ENCODE assay signal across 12 cellular contexts in genomic region chr9:5767968-5768932, GRCh38.
DNase-seq lines count a peak whose midpoint lies in the region; ATAC-seq and TF ChIP-seq lines count a peak whose summit lies in the region.
"Had no signal": no experiment of that assay in that cellular context is flagged by ENCODE, and none has a peak within 500 bp of the region (broad histone marks: within the 10 kb centered on the region; RNA-seq: fewer than 3 reads in every experiment).

No MANE protein-coding gene starts in this region.

- H3K9me3 ChIP-seq in DND-41 (ENCODE audit: insufficient read depth, low read length, severe bottlenecking) = no peaks in the 10 kb centered on the region
- H3K9me3 ChIP-seq in adipocyte (ENCODE audit: control insufficient read depth, low read length) = no peaks in the 10 kb centered on the region
- H3K9me3 ChIP-seq: pancreas, vagina had no signal

- no peak overlapping the region for H3K4me2 ChIP-seq in DND-41 (ENCODE audit: insufficient read depth, low read length)

- no peak overlapping the region for H2AFZ ChIP-seq in DND-41 (ENCODE audit: low read depth, low read length)

- H3K79me2 ChIP-seq in DND-41 (ENCODE audit: insufficient read depth, low read length) = no peaks in the 10 kb centered on the region

- no peak overlapping the region for H3K4me3 ChIP-seq in DND-41 (ENCODE audit: low read depth in 1 of 2, low read length in 2 of 2)
- H3K4me3 ChIP-seq in adipocyte (ENCODE audit: low read length) = no peak overlapping the region
- H3K4me3 ChIP-seq: pancreas, vagina had no signal

- TF ChIP-seq CTCF in DND-41 (IDR thresholded peaks at IDR 0.05; ENCODE audit: borderline replicate concordance, extremely low read depth, low read length, poor library complexity, severe bottlenecking) = no peak

- H3K4me1 ChIP-seq in DND-41 (ENCODE audit: insufficient read depth, low read length) (no peaks in the 10 kb centered on the region), adipocyte (ENCODE audit: control insufficient read depth, insufficient read depth, low read length) (no peaks in the 10 kb centered on the region)
- H3K4me1 ChIP-seq: pancreas, vagina had no signal

- no peaks in the 10 kb centered on the region for H4K20me1 ChIP-seq in DND-41 (ENCODE audit: insufficient read depth, low read length)

- no peak for DNase-seq in DND-41
- peak; percentile 25 for DNase-seq in adipocyte (ENCODE audit: low read depth)
- DNase-seq in SIG-M5 (lab: John Stamatoyannopoulos, UW) = no peak
- DNase-seq: amniotic stem cell, Calu3, pancreas had no signal

- peak; percentile 37; the same call in 1 of the 3 replicates for ATAC-seq in DND-41 (ENCODE audit: insufficient read depth, low read depth)
- peak; percentile 52 for ATAC-seq in GM18870 (IDR thresholded peaks at IDR 0.05; ENCODE audit: unreplicated experiment)
- ATAC-seq in HG03520 (IDR thresholded peaks at IDR 0.05; ENCODE audit: unreplicated experiment) = peak; percentile 64
- no peak for ATAC-seq in HG03025 (IDR thresholded peaks at IDR 0.05; ENCODE audit: low FRiP score, unreplicated experiment)
- no peak for ATAC-seq in HG03175 (IDR thresholded peaks at IDR 0.05; ENCODE audit: unreplicated experiment)
- ATAC-seq in HG02938 (IDR thresholded peaks at IDR 0.05; ENCODE audit: unreplicated experiment) = no peak
- ATAC-seq: pancreas had no signal

- H3K27ac ChIP-seq in DND-41 (ENCODE audit: low read length) = no peak overlapping the region
- H3K27ac ChIP-seq: pancreas, vagina had no signal

- no peak overlapping the region for H3K9ac ChIP-seq in DND-41 (ENCODE audit: low read depth, low read length)
- no peak overlapping the region for H3K9ac ChIP-seq in adipocyte (ENCODE audit: low read length)

- no peaks in the 10 kb centered on the region for H3K27me3 ChIP-seq in DND-41 (ENCODE audit: insufficient read depth, low read length, poor library complexity)
- no peaks in the 10 kb centered on the region for H3K27me3 ChIP-seq in adipocyte (replicated peaks; ENCODE audit: control insufficient read depth, insufficient read depth, low read length)
- H3K27me3 ChIP-seq: pancreas, vagina had no signal

- H3K36me3 ChIP-seq in DND-41 (ENCODE audit: insufficient read depth, low read length) = peaks cover 64% of the 10 kb centered on the region
- H3K36me3 ChIP-seq in adipocyte (ENCODE audit: control insufficient read depth, insufficient read depth, low read length, severe bottlenecking) = peaks cover 97% of the 10 kb centered on the region

Comparison
In these comparisons a context has a peak if more than half of its experiments do, and no peak if none do; other contexts are left out.
1. ATAC-seq: peak in DND-41 (single experiment), GM18870 (single experiment) and HG03520 (single experiment); none in HG03025 (single experiment), HG03175 (single experiment) and HG02938 (single experiment).